8 cellular contexts compared by ENCODE assay signal in genomic region chr5:126680215-126680817, GRCh38.
DNase-seq lines count a peak whose midpoint lies in the region; ATAC-seq lines count a peak whose summit lies in the region.

No MANE protein-coding gene starts in this region.

- no peak overlapping the region for H3K4me3 Mint-ChIP-seq in immature natural killer cell

- DNase-seq in NCI-H446 (lab: John Stamatoyannopoulos, UW) (peak; percentile 45 to 88), fibroblast of peridontal ligament (ENCODE audit: extremely low read depth) (peak; percentile 86), SHP77 treated with DMSO at 0.1 percent for 48 hours (lab: John Stamatoyannopoulos, UW) (no peak), NCI-H1092 (lab: John Stamatoyannopoulos, UW) (no peak), immature natural killer cell (no peak)
- no peak for DNase-seq in stimulated activated CD4-positive, alpha-beta T cell treated with anti-CD3 and anti-CD28 coated beads, Interleukin-15, amount 100 ng/mL, for 24 hours

- H3K27me3 Mint-ChIP-seq in immature natural killer cell (ENCODE audit: low read depth in 3 of 3): peaks cover 0 to 7% (median 2%) of the 10 kb centered on the region in 3 donors

- H3K36me3 Mint-ChIP-seq in immature natural killer cell: no peaks in the 10 kb centered on the region

- H3K4me1 Mint-ChIP-seq in immature natural killer cell: peaks cover 0 to 6% of the 10 kb centered on the region in 2 donors

- H3K27ac Mint-ChIP-seq in immature natural killer cell: no peak overlapping the region

- H3K9me3 Mint-ChIP-seq in immature natural killer cell: peaks cover 0 to 2% (median 0%) of the 10 kb centered on the region in 6 donors

- peak; percentile 58 for ATAC-seq in GM18498 (IDR thresholded peaks at IDR 0.05; ENCODE audit: unreplicated experiment)
- ATAC-seq in HG02588 (IDR thresholded peaks at IDR 0.05; ENCODE audit: unreplicated experiment): peak; percentile 62

Comparison
In these comparisons a context has a peak if more than half of its experiments do, and no peak if none do; other contexts are left out.
1. DNase-seq: peak in NCI-H446 (2 of 2) and fibroblast of peridontal ligament (single experiment); none in SHP77 treated with DMSO at 0.1 percent for 48 hours (single experiment), NCI-H1092 (single experiment), immature natural killer cell (0 of 3) and stimulated activated CD4-positive, alpha-beta T cell treated with anti-CD3 and anti-CD28 coated beads, Interleukin-15, amount 100 ng/mL, for 24 hours (single experiment).